1 cellular context compared by ENCODE assay signal in the genomic region with DNA sequence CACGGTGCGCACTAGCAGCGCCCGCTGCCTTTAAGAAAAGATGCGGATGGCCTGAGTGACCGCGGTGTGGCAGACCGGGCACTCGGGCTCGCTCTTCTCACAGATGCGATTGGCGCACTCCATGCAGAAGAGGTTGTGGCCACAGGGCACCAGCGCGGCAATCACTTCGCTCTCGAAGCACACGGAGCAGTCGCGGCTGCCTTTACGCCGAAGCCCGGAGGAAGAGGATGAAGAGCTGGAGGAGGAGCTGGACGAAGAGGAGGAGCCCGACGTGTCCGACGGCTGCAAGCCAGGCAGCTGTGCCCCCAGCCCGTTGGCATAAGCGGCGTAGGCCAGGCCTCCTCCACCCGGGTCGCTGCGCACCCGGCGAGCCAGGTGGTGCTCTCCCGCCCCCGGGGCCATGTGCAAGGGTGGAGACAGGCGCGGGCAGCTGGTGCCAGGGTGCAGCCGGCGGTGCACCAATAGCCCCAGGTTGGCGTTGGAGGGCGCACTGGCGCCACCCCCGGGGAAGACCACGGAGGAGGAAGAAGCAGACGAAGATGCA.
A peak's percentile ranks its signal among the peaks of the same experiment; 100 is the strongest.
TF ChIP-seq lines count a peak whose summit lies in the region.

No MANE protein-coding gene starts in this region.

TF ChIP-seq in K562, 482 proteins besides CTCF, POLR2A, EP300 and RAD21 (continued from another document):
- TF ChIP-seq CCNT2 (IDR thresholded peaks at IDR 0.05; ENCODE audit: borderline replicate concordance, extremely low read depth, insufficient read length, low read depth, low read length): peak; percentile 16
